In genomic region chr7:140333209-140333608, GRCh38 we compare ENCODE assay signal across 16 cellular contexts.
A peak's percentile ranks its signal among the peaks of the same experiment; 100 is the strongest.
DNase-seq lines count a peak whose midpoint lies in the region; ATAC-seq, FAIRE-seq and TF ChIP-seq lines count a peak whose summit lies in the region.
"Had no signal": no experiment of that assay in that cellular context is flagged by ENCODE, and none has a peak within 500 bp of the region (broad histone marks: within the 10 kb centered on the region; RNA-seq: fewer than 3 reads in every experiment).

No MANE protein-coding gene starts in this region.

- FAIRE-seq in frontal cortex (lab: Jason Lieb, UNC), result no peak
- FAIRE-seq: H54 had no signal

- peaks cover 11% of the 10 kb centered on the region for H3K36me3 ChIP-seq in right atrium auricular region
- H3K36me3 ChIP-seq in transverse colon, result peaks cover 0 to 7% (median 1%) of the 10 kb centered on the region in 4 donors

- H3K27ac ChIP-seq in right atrium auricular region, result no peak overlapping the region
- peak overlapping the region; percentile 39 to 66 (median 56) for H3K27ac ChIP-seq in transverse colon
- H3K27ac ChIP-seq: SK-N-MC had no signal

- H3K4me3 ChIP-seq in right atrium auricular region (no peak overlapping the region), transverse colon (no peak overlapping the region)
- H3K4me3 ChIP-seq: SK-N-MC had no signal

- WGBS in transverse colon (ENCODE audit: low coverage in 1 of 2), 2 donors, result 55% methylated on average over 10 of the region's 10 CpGs; no CpG with 5 or more reads in 1 of the 2 donors

- ATAC-seq in left ventricle myocardium superior (peak; percentile 32), left lobe of liver (peak; percentile 92)
- ATAC-seq: PC-3 had no signal

- no peak for TF ChIP-seq POLR2A in transverse colon (IDR thresholded peaks at IDR 0.05)

- DNase-seq in left ventricle myocardium superior (no peak), right atrium auricular region (ENCODE audit: low spot score) (no peak), dermis blood vessel endothelial cell (peak; percentile 42), left lobe of liver (ENCODE audit: low spot score) (no peak), transverse colon (peak; percentile 67), frontal cortex (ENCODE audit: low spot score in 2 of 2) (no peak)
- no peak for DNase-seq in stimulated activated CD4-positive, alpha-beta T cell treated with anti-CD3 and anti-CD28 coated beads, Interleukin-2, amount 100 ng/mL, for 24 hours
- DNase-seq: BE2C, DMS79, NCI-H1694, NCI-H446 treated with DMSO at 0.1 percent for 48 hours, NCI-H526 treated with DMSO at 0.1 percent for 48 hours, PC-3, SHP77 treated with DMSO at 0.1 percent for 48 hours had no signal

- intact Hi-C loops in left ventricle myocardium superior (cut with micrococcal nuclease) (no loop called here), transverse colon (cut with DNase I; ENCODE audit: low total_unique reads) (no loop called here)

- H3K4me1 ChIP-seq in right atrium auricular region (peaks cover 0 to 15% of the 10 kb centered on the region in 2 donors), transverse colon (peaks cover 0 to 18% (median 11%) of the 10 kb centered on the region in 4 donors)
- H3K4me1 ChIP-seq: BE2C had no signal

- H3K9me3 ChIP-seq in right atrium auricular region, result no peaks in the 10 kb centered on the region
- no peaks in the 10 kb centered on the region for H3K9me3 ChIP-seq in transverse colon
- H3K9me3 ChIP-seq: BE2C had no signal

- in situ Hi-C loops in transverse colon (cut with MboI; ENCODE audit: low pct_ligation_motif_present in 1 of 4, low pct_unique_long_range_greater_than_20kb in 1 of 4, low sequenced_read_pairs in 3 of 4), result loop anchor here in 2 of 4 donors (10.0 to 25.0 kb wide), 3 partner anchors 168 to 271 kb away; partner anchors contain the start of gene PARP12 (in 1 of the 2)

- no peak for TF ChIP-seq EP300 in transverse colon (IDR thresholded peaks at IDR 0.05; ENCODE audit: low read depth)

- no peak for TF ChIP-seq CTCF in right atrium auricular region (IDR thresholded peaks at IDR 0.05)
- TF ChIP-seq CTCF in transverse colon (IDR thresholded peaks at IDR 0.05), result no peak

- H3K27me3 ChIP-seq in right atrium auricular region, result no peaks in the 10 kb centered on the region
- H3K27me3 ChIP-seq in transverse colon, result no peaks in the 10 kb centered on the region
- H3K27me3 ChIP-seq: BE2C had no signal

Comparison
In these comparisons a context has a peak if more than half of its experiments do, and no peak if none do; other contexts are left out.
1. DNase-seq: peak in dermis blood vessel endothelial cell (single experiment) and transverse colon (single experiment); none in left ventricle myocardium superior (single experiment), right atrium auricular region (single experiment), left lobe of liver (single experiment), frontal cortex (0 of 2) and stimulated activated CD4-positive, alpha-beta T cell treated with anti-CD3 and anti-CD28 coated beads, Interleukin-2, amount 100 ng/mL, for 24 hours (0 of 2).
2. H3K27ac ChIP-seq: peak in transverse colon (4 of 4); none in right atrium auricular region (0 of 2).